Comparison of ENCODE assay signal across 8 cellular contexts in genomic region chr4:52721968-52722814, GRCh38. TPM values are rescaled to one million over a fixed set of nuclear protein-coding genes. Genes with fewer than 3 reads are reported as not detected.
DNase-seq lines count a peak whose midpoint lies in the region; ATAC-seq, FAIRE-seq and TF ChIP-seq lines count a peak whose summit lies in the region.

No MANE protein-coding gene starts in this region.

- in situ Hi-C loops in ACHN (cut with HindIII; ENCODE audit: low pct_ligation_motif_present, low pct_unique_long_range_greater_than_20kb, low sequenced_read_pairs) = no loop called here

- H3K27me3 ChIP-seq in keratinocyte (ENCODE audit: control insufficient read depth, extremely low read depth, insufficient read depth, low read length) = no peaks in the 10 kb centered on the region

- H3K9me1 ChIP-seq in keratinocyte (ENCODE audit: control insufficient read depth, extremely low read depth, insufficient read depth, low read length) = no peaks in the 10 kb centered on the region

- no peaks in the 10 kb centered on the region for H3K79me2 ChIP-seq in keratinocyte (ENCODE audit: control insufficient read depth, insufficient read depth, low read length)

- peak overlapping the region; percentile 57 to 78 (median 69) for H3K4me3 ChIP-seq in keratinocyte (ENCODE audit: control insufficient read depth in 2 of 3, extremely low read depth in 1 of 3, insufficient read depth in 2 of 3, low read depth in 1 of 3, low read length in 3 of 3)

- DNase-seq in ACHN = peak; percentile 94
- peak; percentile 85 for DNase-seq in NCI-H2227 treated with DMSO at 0.1 percent for 48 hours (lab: John Stamatoyannopoulos, UW)
- DNase-seq in activated CD4-positive, CD25-positive, alpha-beta regulatory T cell treated with anti-CD3 and anti-CD28 coated beads, Interleukin-2, amount 50 U/mL, for 72 hours = peak; percentile 83
- DNase-seq in cerebellum (ENCODE audit: low spot score) = peak; percentile 95
- peak; percentile 68 for DNase-seq in keratinocyte (ENCODE audit: low read depth, low spot score)
- peak; percentile 79 to 85 (median 83) for DNase-seq in stimulated activated CD4-positive, alpha-beta T cell treated with anti-CD3 and anti-CD28 coated beads, Interleukin-12 subunit alpha, Interleukin-12 subunit beta, amount 100 ng/mL, for 48 hours (ENCODE audit: low read depth in 2 of 3, low spot score in 1 of 3)

- H3K36me3 ChIP-seq in keratinocyte (ENCODE audit: control insufficient read depth in 2 of 2, extremely low read depth in 1 of 2, insufficient read depth in 2 of 2, low read length in 2 of 2) = peaks cover 3 to 5% of the 10 kb centered on the region in 2 experiments

- H3K27ac ChIP-seq in keratinocyte (ENCODE audit: control insufficient read depth, insufficient read depth, low read length) = peak overlapping the region; percentile 68

- peak; percentile 91 for ATAC-seq in GM18870 (IDR thresholded peaks at IDR 0.05; ENCODE audit: unreplicated experiment)
- ATAC-seq in HG03135 (IDR thresholded peaks at IDR 0.05; ENCODE audit: unreplicated experiment) = peak; percentile 98

- peak overlapping the region; percentile 74 for H3K4me2 ChIP-seq in keratinocyte (ENCODE audit: control insufficient read depth, extremely low read depth, insufficient read depth, low read depth, low read length)

- H3K4me1 ChIP-seq in keratinocyte (ENCODE audit: control insufficient read depth, extremely low read depth, insufficient read depth, low read length) = peaks cover 4% of the 10 kb centered on the region

- peak overlapping the region; percentile 73 for H3K9ac ChIP-seq in keratinocyte (ENCODE audit: control insufficient read depth, extremely low read depth, insufficient read depth, low read length)

- dilution Hi-C loops in keratinocyte (cut with MboI; ENCODE audit: extremely low pct_ligation_motif_present, low sequenced_read_pairs) = no loop called here

- TF ChIP-seq CTCF in keratinocyte (optimal IDR thresholded peaks at IDR 0.05 in 1 of 3, IDR thresholded peaks at IDR 0.05 in 1 of 3, conservative IDR thresholded peaks at IDR 0.05 in 1 of 3; ENCODE audit: extremely low read depth in 1 of 3, insufficient read depth in 2 of 3, low read length in 3 of 3) = no peak

- H2AFZ ChIP-seq in keratinocyte (ENCODE audit: control insufficient read depth, low read length) = peak overlapping the region; percentile 89

- H4K20me1 ChIP-seq in keratinocyte (ENCODE audit: control insufficient read depth, extremely low read depth, insufficient read depth, low read length) = no peaks in the 10 kb centered on the region

- FAIRE-seq in keratinocyte (lab: Jason Lieb, UNC) = peak; percentile 90

- no peaks in the 10 kb centered on the region for H3K9me3 ChIP-seq in keratinocyte (ENCODE audit: control insufficient read depth, low read depth, low read length)

RNA-seq across cellular contexts. Expression of gene ERVMER34-1, which starts 29.0 kb away (rescaled TPM):
- total RNA-seq in cerebellum = 0.82 TPM
- 1.9 to 5.0 TPM (median 4.3 TPM) in 3 replicates for polyA plus RNA-seq in keratinocyte
- polyA plus RNA-seq in keratinocyte (2011; ENCODE audit: low read depth) = 1.8 TPM
- 1.3 and 3.6 TPM in 2 replicates for polyA plus RNA-seq in keratinocyte (2011; cell fraction: cytosol; rRNA removed)
- polyA plus RNA-seq in keratinocyte (2011; cell fraction: nucleus; rRNA removed) = 4.3 and 5.9 TPM in 2 replicates
- polyA plus RNA-seq in keratinocyte (2012; ENCODE audit: low replicate concordance) = 2.2 and 3.5 TPM in 2 replicates
- polyA minus RNA-seq in keratinocyte = 1.7 to 4.2 TPM (median 2.4 TPM) in 3 replicates
- 2.1 TPM for polyA minus RNA-seq in keratinocyte (2011; cell fraction: cytosol; rRNA and poly(A)+ RNA removed)
- 3.8 and 7.1 TPM in 2 replicates for polyA minus RNA-seq in keratinocyte (2011; cell fraction: nucleus; rRNA and poly(A)+ RNA removed)

Comparison
In these comparisons a context has a peak if more than half of its experiments do, and no peak if none do; other contexts are left out.
1. Peak in every context shown above with its lines: DNase-seq, ATAC-seq, H3K4me3 ChIP-seq and H3K27ac ChIP-seq.